ENCODE assay signal across 8 cellular contexts in genomic region chr9:91207889-91208651, GRCh38.
DNase-seq lines count a peak whose midpoint lies in the region; ATAC-seq, FAIRE-seq and TF ChIP-seq lines count a peak whose summit lies in the region.

No MANE protein-coding gene starts in this region.

- peak overlapping the region; percentile 49 to 63 for H3K4me3 Mint-ChIP-seq in effector memory CD8-positive, alpha-beta T cell

- H3K79me2 ChIP-seq in OCI-LY3 (ENCODE audit: low read length), result no peaks in the 10 kb centered on the region

- H3K9me3 Mint-ChIP-seq in effector memory CD8-positive, alpha-beta T cell, result no peaks in the 10 kb centered on the region

- H3K9ac ChIP-seq in OCI-LY3 (ENCODE audit: low read length), result no peak overlapping the region; the same call in 1 of the 2 replicates

- no peaks in the 10 kb centered on the region for H3K27me3 Mint-ChIP-seq in effector memory CD8-positive, alpha-beta T cell

- H3K4me1 ChIP-seq in OCI-LY3 (ENCODE audit: low read length) (peaks cover 23% of the 10 kb centered on the region), pancreas (peaks cover 32 to 49% (median 47%) of the 10 kb centered on the region in 3 donors)

- no peak overlapping the region for H2AFZ ChIP-seq in OCI-LY3 (ENCODE audit: low read depth, low read length)

- WGBS in pancreas, 2 donors, result 16 to 19% methylated on average over 10 of the region's 10 CpGs

- no peaks in the 10 kb centered on the region for H3K36me3 ChIP-seq in OCI-LY3 (replicated peaks; ENCODE audit: low read depth, low read length)
- no peaks in the 10 kb centered on the region for H3K36me3 ChIP-seq in pancreas

- H4K20me1 ChIP-seq in OCI-LY3 (ENCODE audit: insufficient read depth, low read length), result no peaks in the 10 kb centered on the region

- H3K27ac Mint-ChIP-seq in effector memory CD8-positive, alpha-beta T cell, result peak overlapping the region; percentile 41 to 62

- intact Hi-C loops in pancreas (cut with DNase I), result no loop called here

- peaks cover 7% of the 10 kb centered on the region for H3K36me3 Mint-ChIP-seq in effector memory CD8-positive, alpha-beta T cell (ENCODE audit: insufficient read depth)

- H3K27ac ChIP-seq in OCI-LY3 (ENCODE audit: low read length) (peak overlapping the region; percentile 21), pancreas (peak overlapping the region; percentile 41 to 93 (median 82))

- FAIRE-seq in pancreas (lab: Jason Lieb, UNC) (peak; percentile 32), D721Med (lab: Jason Lieb, UNC) (no peak)

- H3K9me3 ChIP-seq in OCI-LY3 (ENCODE audit: insufficient read depth, low read length) (no peaks in the 10 kb centered on the region), pancreas (no peaks in the 10 kb centered on the region)

- peak; percentile 87 for ATAC-seq in GM18868 (IDR thresholded peaks at IDR 0.05; ENCODE audit: unreplicated experiment)
- ATAC-seq in HG02798 (IDR thresholded peaks at IDR 0.05; ENCODE audit: poor library complexity, unreplicated experiment), result peak; percentile 75
- peak; percentile 30 for ATAC-seq in effector memory CD8-positive, alpha-beta T cell (replicated peaks)
- ATAC-seq in pancreas, result peak; percentile 55 to 79 (median 76)

- no peak for TF ChIP-seq CTCF in OCI-LY3 (IDR thresholded peaks at IDR 0.05; ENCODE audit: low read depth, low read length)
- TF ChIP-seq CTCF in pancreas (IDR thresholded peaks at IDR 0.05), result no peak
- no peak for TF ChIP-seq CTCF in D721Med (IDR thresholded peaks at IDR 0.05; ENCODE audit: insufficient read depth, missing control alignments)

- H3K27me3 ChIP-seq in OCI-LY3 (ENCODE audit: low read depth, low read length), result peaks cover 17% of the 10 kb centered on the region
- H3K27me3 ChIP-seq in pancreas, result no peaks in the 10 kb centered on the region

- H3K4me1 Mint-ChIP-seq in effector memory CD8-positive, alpha-beta T cell (ENCODE audit: low read depth in 2 of 2), result peaks cover 27 to 31% of the 10 kb centered on the region in 2 donors

- peak overlapping the region; percentile 75 for H3K4me2 ChIP-seq in OCI-LY3 (ENCODE audit: low read length)

- DNase-seq in effector memory CD8-positive, alpha-beta T cell, result no peak
- DNase-seq in pancreas (peak in 1 of 6 donors; percentile 13), D721Med (ENCODE audit: insufficient read length, low spot score) (no peak), GOT3 (lab: John Stamatoyannopoulos, UW) (no peak), DMS53 treated with DMSO at 0.1 percent for 48 hours (lab: John Stamatoyannopoulos, UW; ENCODE audit: unreplicated experiment) (no peak)

- H3K4me3 ChIP-seq in OCI-LY3 (ENCODE audit: low read length) (peak overlapping the region; percentile 52), pancreas (no peak overlapping the region)

Comparison
In these comparisons a context has a peak if more than half of its experiments do, and no peak if none do; other contexts are left out.
1. ATAC-seq: peak in every context shown above with its lines; median percentile 87 in GM18868; 76 in pancreas; 75 in HG02798; 30 in effector memory CD8-positive, alpha-beta T cell.